Comparison of ENCODE assay signal across 28 cellular contexts in genomic region chr5:133730866-133731265, GRCh38.
"Had no signal": no experiment of that assay in that cellular context is flagged by ENCODE, and none has a peak within 500 bp of the region (broad histone marks: within the 10 kb centered on the region; RNA-seq: fewer than 3 reads in every experiment).

No MANE protein-coding gene starts in this region.

- H3K4me3 Mint-ChIP-seq: activated CD4-positive, alpha-beta memory T cell treated with anti-CD3 and anti-CD28 coated beads, Interleukin-2, amount 10 ng/mL, durations not matched to agents 7 days and 5 days; activated CD4-positive, alpha-beta T cell treated with anti-CD3 and anti-CD28 coated beads, Interleukin-2, amount 10 ng/mL, durations not matched to agents 7 days and 5 days; activated naive CD8-positive, alpha-beta T cell; activated T-cell treated with anti-CD3 and anti-CD28 coated beads, Interleukin-2, amount 50 U/mL, for 4 hours; activated T-helper 17 cell treated with anti-CD3 and anti-CD28 coated beads, Interleukin-2, amount 50 U/mL, for 72 hours; central memory CD8-positive, alpha-beta T cell; effector memory CD8-positive, alpha-beta T cell; T-helper 17 cell; T-helper 2 cell treated with Interferon-gamma antibody and Interleukin-4, amounts not matched to agents 5 μg/mL and 100 μg/mL, for 36 hours had no signal

- DNase-seq: activated CD4-positive, alpha-beta memory T cell treated with anti-CD3 and anti-CD28 coated beads, Interleukin-2, amount 10 ng/mL, durations not matched to agents 7 days and 5 days; activated CD4-positive, alpha-beta T cell treated with anti-CD3 and anti-CD28 coated beads for 1 hour; activated CD4-positive, alpha-beta T cell treated with anti-CD3 and anti-CD28 coated beads for 4 hours; activated CD4-positive, alpha-beta T cell treated with anti-CD3 and anti-CD28 coated beads, Interleukin-2, amount 10 ng/mL, durations not matched to agents 7 days and 5 days; activated CD4-positive, alpha-beta T cell treated with anti-CD3 and anti-CD28 coated beads, Interleukin-2, amount 50 U/mL, for 4 hours; activated effector memory CD4-positive, alpha-beta T cell treated with Interleukin-2 at 50 U/mL for 16 hours; activated gamma-delta T cell treated with Interleukin-2 at 50 U/mL for 16 hours; activated naive CD4-positive, alpha-beta T cell treated with anti-CD3 and anti-CD28 coated beads, Interleukin-2, amount 50 U/mL, for 16 hours; activated naive CD4-positive, alpha-beta T cell treated with Interleukin-2 at 50 U/mL for 16 hours; activated T-cell treated with anti-CD3 and anti-CD28 coated beads, Interleukin-2, amount 50 U/mL, for 4 hours; amniotic stem cell; brain microvascular endothelial cell; cortex of kidney; dermis blood vessel endothelial cell; effector CD4-positive, alpha-beta T cell; effector memory CD8-positive, alpha-beta T cell; erythroblast; esophagus squamous epithelium; foreskin melanocyte; heart right ventricle; T-helper 1 cell; T-helper 17 cell; T1000 had no signal

- H3K36me3 ChIP-seq: brain microvascular endothelial cell, esophagus squamous epithelium, gastroesophageal sphincter, heart right ventricle had no signal

- H3K27ac Mint-ChIP-seq: activated CD4-positive, alpha-beta memory T cell treated with anti-CD3 and anti-CD28 coated beads, Interleukin-2, amount 10 ng/mL, durations not matched to agents 7 days and 5 days; activated CD4-positive, alpha-beta T cell treated with anti-CD3 and anti-CD28 coated beads, Interleukin-2, amount 10 ng/mL, durations not matched to agents 7 days and 5 days; activated naive CD8-positive, alpha-beta T cell; activated T-helper 17 cell treated with anti-CD3 and anti-CD28 coated beads, Interleukin-2, amount 50 U/mL, for 72 hours; effector memory CD8-positive, alpha-beta T cell; T-helper 17 cell; T-helper 2 cell treated with Interferon-gamma antibody and Interleukin-4, amounts not matched to agents 5 μg/mL and 100 μg/mL, for 36 hours had no signal

- H3K4me1 Mint-ChIP-seq: activated CD4-positive, alpha-beta memory T cell treated with anti-CD3 and anti-CD28 coated beads, Interleukin-2, amount 10 ng/mL, durations not matched to agents 7 days and 5 days; activated CD4-positive, alpha-beta T cell treated with anti-CD3 and anti-CD28 coated beads, Interleukin-2, amount 10 ng/mL, durations not matched to agents 7 days and 5 days; activated T-helper 17 cell treated with anti-CD3 and anti-CD28 coated beads, Interleukin-2, amount 50 U/mL, for 72 hours; central memory CD8-positive, alpha-beta T cell; T-helper 17 cell had no signal

- H3K4me1 ChIP-seq: gastroesophageal sphincter, heart right ventricle had no signal

- H3K27me3 ChIP-seq: brain microvascular endothelial cell, esophagus squamous epithelium, gastroesophageal sphincter, heart right ventricle had no signal

- ATAC-seq: activated T-cell treated with anti-CD3 and anti-CD28 coated beads, Interleukin-2, amount 50 U/mL, for 4 hours; activated T-helper 17 cell treated with anti-CD3 and anti-CD28 coated beads, Interleukin-2, amount 50 U/mL, for 72 hours; effector memory CD8-positive, alpha-beta T cell; gastroesophageal sphincter; heart right ventricle; T-helper 17 cell had no signal

- H3K36me3 Mint-ChIP-seq: activated naive CD8-positive, alpha-beta T cell had no signal

- H3K27ac ChIP-seq: brain microvascular endothelial cell, esophagus squamous epithelium, gastroesophageal sphincter, heart right ventricle had no signal

- H3K4me3 ChIP-seq: esophagus squamous epithelium, gastroesophageal sphincter, heart right ventricle had no signal

- H3K9me3 Mint-ChIP-seq: activated T-helper 17 cell treated with anti-CD3 and anti-CD28 coated beads, Interleukin-2, amount 50 U/mL, for 72 hours; central memory CD8-positive, alpha-beta T cell; effector memory CD8-positive, alpha-beta T cell; T-helper 2 cell treated with Interferon-gamma antibody and Interleukin-4, amounts not matched to agents 5 μg/mL and 100 μg/mL, for 36 hours had no signal
